ENCODE assay signal across 1 cellular context in the genomic region with DNA sequence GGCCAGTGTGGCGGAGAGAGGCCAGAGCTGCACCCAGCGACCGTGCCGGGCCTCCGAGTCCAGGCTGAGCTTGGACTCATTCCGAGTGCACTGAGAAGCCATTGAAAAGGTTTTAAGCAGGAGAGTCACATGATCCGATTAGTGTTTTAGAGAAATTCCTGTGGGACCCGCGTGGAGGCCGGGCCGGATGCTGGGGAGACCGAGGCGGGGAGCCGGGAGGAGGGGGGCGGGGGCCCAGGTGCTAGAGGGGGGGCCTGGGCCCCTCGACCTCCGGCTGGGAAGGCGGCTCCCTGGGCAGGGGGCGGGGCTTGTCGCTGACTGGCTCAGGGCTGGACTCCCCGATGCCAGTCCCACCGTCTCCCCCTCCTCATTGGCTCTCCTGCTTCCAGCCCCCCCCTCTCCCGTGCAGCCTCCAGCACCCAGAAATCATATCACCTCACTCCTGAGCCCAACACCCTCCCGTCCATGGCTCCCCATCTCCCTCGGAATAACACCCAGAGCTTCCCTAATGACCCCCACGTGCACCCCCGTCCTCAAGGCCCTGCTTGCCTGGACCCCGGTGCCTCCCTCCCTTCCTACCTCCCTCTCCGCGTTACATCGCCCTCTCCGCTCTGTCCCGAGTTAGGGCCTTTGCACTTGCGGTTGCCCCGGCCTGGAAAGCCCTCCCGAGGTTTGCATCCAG.
TF ChIP-seq lines count a peak whose summit lies in the region.

No MANE protein-coding gene starts in this region.

TF ChIP-seq in HepG2, 621 proteins besides CTCF, POLR2A, EP300 and RAD21 (continued from another document and continues in another):
- TF ChIP-seq MIXL1 (CRISPR knock-in tag; IDR thresholded peaks at IDR 0.05), result no peak
- peak; percentile 37; the same call in 1 of the 2 replicates for TF ChIP-seq HIVEP1 (CRISPR knock-in tag; IDR thresholded peaks at IDR 0.05)
- TF ChIP-seq, protein P1, sequence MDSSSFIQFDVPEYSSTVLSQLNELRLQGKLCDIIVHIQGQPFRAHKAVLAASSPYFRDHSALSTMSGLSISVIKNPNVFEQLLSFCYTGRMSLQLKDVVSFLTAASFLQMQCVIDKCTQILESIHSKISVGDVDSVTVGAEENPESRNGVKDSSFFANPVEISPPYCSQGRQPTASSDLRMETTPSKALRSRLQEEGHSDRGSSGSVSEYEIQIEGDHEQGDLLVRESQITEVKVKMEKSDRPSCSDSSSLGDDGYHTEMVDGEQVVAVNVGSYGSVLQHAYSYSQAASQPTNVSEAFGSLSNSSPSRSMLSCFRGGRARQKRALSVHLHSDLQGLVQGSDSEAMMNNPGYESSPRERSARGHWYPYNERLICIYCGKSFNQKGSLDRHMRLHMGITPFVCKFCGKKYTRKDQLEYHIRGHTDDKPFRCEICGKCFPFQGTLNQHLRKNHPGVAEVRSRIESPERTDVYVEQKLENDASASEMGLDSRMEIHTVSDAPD (CRISPR knock-in tag; IDR thresholded peaks at IDR 0.05), result no peak
- TF ChIP-seq, protein P2, sequence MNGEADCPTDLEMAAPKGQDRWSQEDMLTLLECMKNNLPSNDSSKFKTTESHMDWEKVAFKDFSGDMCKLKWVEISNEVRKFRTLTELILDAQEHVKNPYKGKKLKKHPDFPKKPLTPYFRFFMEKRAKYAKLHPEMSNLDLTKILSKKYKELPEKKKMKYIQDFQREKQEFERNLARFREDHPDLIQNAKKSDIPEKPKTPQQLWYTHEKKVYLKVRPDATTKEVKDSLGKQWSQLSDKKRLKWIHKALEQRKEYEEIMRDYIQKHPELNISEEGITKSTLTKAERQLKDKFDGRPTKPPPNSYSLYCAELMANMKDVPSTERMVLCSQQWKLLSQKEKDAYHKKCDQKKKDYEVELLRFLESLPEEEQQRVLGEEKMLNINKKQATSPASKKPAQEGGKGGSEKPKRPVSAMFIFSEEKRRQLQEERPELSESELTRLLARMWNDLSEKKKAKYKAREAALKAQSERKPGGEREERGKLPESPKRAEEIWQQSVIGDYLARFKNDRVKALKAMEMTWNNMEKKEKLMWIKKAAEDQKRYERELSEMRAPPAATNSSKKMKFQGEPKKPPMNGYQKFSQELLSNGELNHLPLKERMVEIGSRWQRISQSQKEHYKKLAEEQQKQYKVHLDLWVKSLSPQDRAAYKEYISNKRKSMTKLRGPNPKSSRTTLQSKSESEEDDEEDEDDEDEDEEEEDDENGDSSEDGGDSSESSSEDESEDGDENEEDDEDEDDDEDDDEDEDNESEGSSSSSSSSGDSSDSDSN (CRISPR knock-in tag; IDR thresholded peaks at IDR 0.05), result peak; percentile 61
- TF ChIP-seq, protein P3, sequence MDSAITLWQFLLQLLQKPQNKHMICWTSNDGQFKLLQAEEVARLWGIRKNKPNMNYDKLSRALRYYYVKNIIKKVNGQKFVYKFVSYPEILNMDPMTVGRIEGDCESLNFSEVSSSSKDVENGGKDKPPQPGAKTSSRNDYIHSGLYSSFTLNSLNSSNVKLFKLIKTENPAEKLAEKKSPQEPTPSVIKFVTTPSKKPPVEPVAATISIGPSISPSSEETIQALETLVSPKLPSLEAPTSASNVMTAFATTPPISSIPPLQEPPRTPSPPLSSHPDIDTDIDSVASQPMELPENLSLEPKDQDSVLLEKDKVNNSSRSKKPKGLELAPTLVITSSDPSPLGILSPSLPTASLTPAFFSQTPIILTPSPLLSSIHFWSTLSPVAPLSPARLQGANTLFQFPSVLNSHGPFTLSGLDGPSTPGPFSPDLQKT (CRISPR knock-in tag; IDR thresholded peaks at IDR 0.05; ENCODE audit: borderline replicate concordance), result no peak
- TF ChIP-seq IKZF1 (IDR thresholded peaks at IDR 0.05), result no peak
- no peak for TF ChIP-seq ELF4 (CRISPR knock-in tag; IDR thresholded peaks at IDR 0.05; ENCODE audit: borderline replicate concordance)
- no peak for TF ChIP-seq ZNF850 (CRISPR knock-in tag; conservative IDR thresholded peaks at IDR 0.05)
- TF ChIP-seq HOXA5 (CRISPR knock-in tag; IDR thresholded peaks at IDR 0.05), result no peak
- no peak for TF ChIP-seq NR2F6 (IDR thresholded peaks at IDR 0.05)
- TF ChIP-seq NR2F6 (CRISPR knock-in tag; IDR thresholded peaks at IDR 0.05), result no peak
- no peak for TF ChIP-seq RARA (CRISPR knock-in tag; IDR thresholded peaks at IDR 0.05)
- TF ChIP-seq FOXP1 (IDR thresholded peaks at IDR 0.05), result no peak
- no peak for TF ChIP-seq FOXP1 (CRISPR knock-in tag; IDR thresholded peaks at IDR 0.05)
- TF ChIP-seq NPAS2 (CRISPR knock-in tag; IDR thresholded peaks at IDR 0.05; ENCODE audit: borderline replicate concordance), result no peak
- TF ChIP-seq CREM (IDR thresholded peaks at IDR 0.05), result no peak
- no peak for TF ChIP-seq CREM (CRISPR knock-in tag; IDR thresholded peaks at IDR 0.05)
- TF ChIP-seq, protein P4, sequence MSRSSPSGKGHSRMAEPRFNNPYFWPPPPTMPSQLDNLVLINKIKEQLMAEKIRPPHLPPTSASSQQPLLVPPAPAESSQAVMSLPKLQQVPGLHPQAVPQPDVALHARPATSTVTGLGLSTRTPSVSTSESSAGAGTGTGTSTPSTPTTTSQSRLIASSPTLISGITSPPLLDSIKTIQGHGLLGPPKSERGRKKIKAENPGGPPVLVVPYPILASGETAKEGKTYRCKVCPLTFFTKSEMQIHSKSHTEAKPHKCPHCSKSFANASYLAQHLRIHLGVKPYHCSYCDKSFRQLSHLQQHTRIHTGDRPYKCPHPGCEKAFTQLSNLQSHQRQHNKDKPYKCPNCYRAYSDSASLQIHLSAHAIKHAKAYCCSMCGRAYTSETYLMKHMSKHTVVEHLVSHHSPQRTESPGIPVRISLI (CRISPR knock-in tag; IDR thresholded peaks at IDR 0.05; ENCODE audit: borderline replicate concordance), result no peak
- TF ChIP-seq, protein P5, sequence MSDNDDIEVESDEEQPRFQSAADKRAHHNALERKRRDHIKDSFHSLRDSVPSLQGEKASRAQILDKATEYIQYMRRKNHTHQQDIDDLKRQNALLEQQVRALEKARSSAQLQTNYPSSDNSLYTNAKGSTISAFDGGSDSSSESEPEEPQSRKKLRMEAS (IDR thresholded peaks at IDR 0.05), result no peak
- TF ChIP-seq TBX3 (IDR thresholded peaks at IDR 0.05; ENCODE audit: borderline replicate concordance), result no peak
- TF ChIP-seq ZBTB3 (CRISPR knock-in tag; IDR thresholded peaks at IDR 0.05; ENCODE audit: borderline replicate concordance, low read depth), result no peak
- TF ChIP-seq ZNF883 (CRISPR knock-in tag; IDR thresholded peaks at IDR 0.05; ENCODE audit: not compliant biosample characterization), result no peak
- TF ChIP-seq TBP (CRISPR knock-in tag; IDR thresholded peaks at IDR 0.05), result no peak
- TF ChIP-seq SSRP1 (CRISPR knock-in tag; IDR thresholded peaks at IDR 0.05), result no peak
- TF ChIP-seq GATAD2A (CRISPR knock-in tag; IDR thresholded peaks at IDR 0.05), result no peak
- TF ChIP-seq, protein P6, sequence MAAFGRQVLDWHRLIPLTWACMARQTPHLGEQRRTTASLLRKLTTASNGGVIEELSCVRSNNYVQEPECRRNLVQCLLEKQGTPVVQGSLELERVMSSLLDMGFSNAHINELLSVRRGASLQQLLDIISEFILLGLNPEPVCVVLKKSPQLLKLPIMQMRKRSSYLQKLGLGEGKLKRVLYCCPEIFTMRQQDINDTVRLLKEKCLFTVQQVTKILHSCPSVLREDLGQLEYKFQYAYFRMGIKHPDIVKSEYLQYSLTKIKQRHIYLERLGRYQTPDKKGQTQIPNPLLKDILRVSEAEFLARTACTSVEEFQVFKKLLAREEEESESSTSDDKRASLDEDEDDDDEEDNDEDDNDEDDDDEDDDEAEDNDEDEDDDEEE (CRISPR knock-in tag; IDR thresholded peaks at IDR 0.05), result no peak
- TF ChIP-seq MEIS2 (CRISPR knock-in tag; IDR thresholded peaks at IDR 0.05), result no peak
- TF ChIP-seq, protein P7, sequence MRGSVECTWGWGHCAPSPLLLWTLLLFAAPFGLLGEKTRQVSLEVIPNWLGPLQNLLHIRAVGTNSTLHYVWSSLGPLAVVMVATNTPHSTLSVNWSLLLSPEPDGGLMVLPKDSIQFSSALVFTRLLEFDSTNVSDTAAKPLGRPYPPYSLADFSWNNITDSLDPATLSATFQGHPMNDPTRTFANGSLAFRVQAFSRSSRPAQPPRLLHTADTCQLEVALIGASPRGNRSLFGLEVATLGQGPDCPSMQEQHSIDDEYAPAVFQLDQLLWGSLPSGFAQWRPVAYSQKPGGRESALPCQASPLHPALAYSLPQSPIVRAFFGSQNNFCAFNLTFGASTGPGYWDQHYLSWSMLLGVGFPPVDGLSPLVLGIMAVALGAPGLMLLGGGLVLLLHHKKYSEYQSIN (CRISPR knock-in tag; IDR thresholded peaks at IDR 0.05; ENCODE audit: borderline replicate concordance), result no peak
- TF ChIP-seq KLF16 (CRISPR knock-in tag; IDR thresholded peaks at IDR 0.05), result no peak
- TF ChIP-seq, protein P8, sequence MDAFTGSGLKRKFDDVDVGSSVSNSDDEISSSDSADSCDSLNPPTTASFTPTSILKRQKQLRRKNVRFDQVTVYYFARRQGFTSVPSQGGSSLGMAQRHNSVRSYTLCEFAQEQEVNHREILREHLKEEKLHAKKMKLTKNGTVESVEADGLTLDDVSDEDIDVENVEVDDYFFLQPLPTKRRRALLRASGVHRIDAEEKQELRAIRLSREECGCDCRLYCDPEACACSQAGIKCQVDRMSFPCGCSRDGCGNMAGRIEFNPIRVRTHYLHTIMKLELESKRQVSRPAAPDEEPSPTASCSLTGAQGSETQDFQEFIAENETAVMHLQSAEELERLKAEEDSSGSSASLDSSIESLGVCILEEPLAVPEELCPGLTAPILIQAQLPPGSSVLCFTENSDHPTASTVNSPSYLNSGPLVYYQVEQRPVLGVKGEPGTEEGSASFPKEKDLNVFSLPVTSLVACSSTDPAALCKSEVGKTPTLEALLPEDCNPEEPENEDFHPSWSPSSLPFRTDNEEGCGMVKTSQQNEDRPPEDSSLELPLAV (CRISPR knock-in tag; conservative IDR thresholded peaks at IDR 0.05; ENCODE audit: low read depth), result no peak
- TF ChIP-seq HNRNPK (IDR thresholded peaks at IDR 0.05; ENCODE audit: low read depth, low read length, poor library complexity, severe bottlenecking), result peak; percentile 14
- no peak for TF ChIP-seq ZNF101 (CRISPR knock-in tag; IDR thresholded peaks at IDR 0.05; ENCODE audit: borderline replicate concordance, low read depth)
- no peak for TF ChIP-seq SIX1 (CRISPR knock-in tag; IDR thresholded peaks at IDR 0.05; ENCODE audit: borderline replicate concordance)
- TF ChIP-seq TARDBP (CRISPR knock-in tag; IDR thresholded peaks at IDR 0.05), result 0 out of 2 replicates have a peak, but pooled peaks have one; percentile 28
- no peak for TF ChIP-seq PRMT3 (CRISPR knock-in tag; IDR thresholded peaks at IDR 0.05; ENCODE audit: borderline replicate concordance, low read depth)
- TF ChIP-seq, protein P9, sequence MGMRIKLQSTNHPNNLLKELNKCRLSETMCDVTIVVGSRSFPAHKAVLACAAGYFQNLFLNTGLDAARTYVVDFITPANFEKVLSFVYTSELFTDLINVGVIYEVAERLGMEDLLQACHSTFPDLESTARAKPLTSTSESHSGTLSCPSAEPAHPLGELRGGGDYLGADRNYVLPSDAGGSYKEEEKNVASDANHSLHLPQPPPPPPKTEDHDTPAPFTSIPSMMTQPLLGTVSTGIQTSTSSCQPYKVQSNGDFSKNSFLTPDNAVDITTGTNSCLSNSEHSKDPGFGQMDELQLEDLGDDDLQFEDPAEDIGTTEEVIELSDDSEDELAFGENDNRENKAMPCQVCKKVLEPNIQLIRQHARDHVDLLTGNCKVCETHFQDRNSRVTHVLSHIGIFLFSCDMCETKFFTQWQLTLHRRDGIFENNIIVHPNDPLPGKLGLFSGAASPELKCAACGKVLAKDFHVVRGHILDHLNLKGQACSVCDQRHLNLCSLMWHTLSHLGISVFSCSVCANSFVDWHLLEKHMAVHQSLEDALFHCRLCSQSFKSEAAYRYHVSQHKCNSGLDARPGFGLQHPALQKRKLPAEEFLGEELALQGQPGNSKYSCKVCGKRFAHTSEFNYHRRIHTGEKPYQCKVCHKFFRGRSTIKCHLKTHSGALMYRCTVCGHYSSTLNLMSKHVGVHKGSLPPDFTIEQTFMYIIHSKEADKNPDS (CRISPR knock-in tag; IDR thresholded peaks at IDR 0.05), result no peak
- no peak for TF ChIP-seq STAG1 (CRISPR knock-in tag; IDR thresholded peaks at IDR 0.05)
- no peak for TF ChIP-seq PHF5A (CRISPR knock-in tag; IDR thresholded peaks at IDR 0.05; ENCODE audit: low read depth, unreplicated experiment)
- no peak for TF ChIP-seq CENPX (CRISPR knock-in tag; IDR thresholded peaks at IDR 0.05)
- no peak for TF ChIP-seq ZNF263 (CRISPR knock-in tag; IDR thresholded peaks at IDR 0.05)
- TF ChIP-seq, protein P10, sequence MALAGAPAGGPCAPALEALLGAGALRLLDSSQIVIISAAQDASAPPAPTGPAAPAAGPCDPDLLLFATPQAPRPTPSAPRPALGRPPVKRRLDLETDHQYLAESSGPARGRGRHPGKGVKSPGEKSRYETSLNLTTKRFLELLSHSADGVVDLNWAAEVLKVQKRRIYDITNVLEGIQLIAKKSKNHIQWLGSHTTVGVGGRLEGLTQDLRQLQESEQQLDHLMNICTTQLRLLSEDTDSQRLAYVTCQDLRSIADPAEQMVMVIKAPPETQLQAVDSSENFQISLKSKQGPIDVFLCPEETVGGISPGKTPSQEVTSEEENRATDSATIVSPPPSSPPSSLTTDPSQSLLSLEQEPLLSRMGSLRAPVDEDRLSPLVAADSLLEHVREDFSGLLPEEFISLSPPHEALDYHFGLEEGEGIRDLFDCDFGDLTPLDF (CRISPR knock-in tag; IDR thresholded peaks at IDR 0.05), result no peak
- TF ChIP-seq, protein P11, sequence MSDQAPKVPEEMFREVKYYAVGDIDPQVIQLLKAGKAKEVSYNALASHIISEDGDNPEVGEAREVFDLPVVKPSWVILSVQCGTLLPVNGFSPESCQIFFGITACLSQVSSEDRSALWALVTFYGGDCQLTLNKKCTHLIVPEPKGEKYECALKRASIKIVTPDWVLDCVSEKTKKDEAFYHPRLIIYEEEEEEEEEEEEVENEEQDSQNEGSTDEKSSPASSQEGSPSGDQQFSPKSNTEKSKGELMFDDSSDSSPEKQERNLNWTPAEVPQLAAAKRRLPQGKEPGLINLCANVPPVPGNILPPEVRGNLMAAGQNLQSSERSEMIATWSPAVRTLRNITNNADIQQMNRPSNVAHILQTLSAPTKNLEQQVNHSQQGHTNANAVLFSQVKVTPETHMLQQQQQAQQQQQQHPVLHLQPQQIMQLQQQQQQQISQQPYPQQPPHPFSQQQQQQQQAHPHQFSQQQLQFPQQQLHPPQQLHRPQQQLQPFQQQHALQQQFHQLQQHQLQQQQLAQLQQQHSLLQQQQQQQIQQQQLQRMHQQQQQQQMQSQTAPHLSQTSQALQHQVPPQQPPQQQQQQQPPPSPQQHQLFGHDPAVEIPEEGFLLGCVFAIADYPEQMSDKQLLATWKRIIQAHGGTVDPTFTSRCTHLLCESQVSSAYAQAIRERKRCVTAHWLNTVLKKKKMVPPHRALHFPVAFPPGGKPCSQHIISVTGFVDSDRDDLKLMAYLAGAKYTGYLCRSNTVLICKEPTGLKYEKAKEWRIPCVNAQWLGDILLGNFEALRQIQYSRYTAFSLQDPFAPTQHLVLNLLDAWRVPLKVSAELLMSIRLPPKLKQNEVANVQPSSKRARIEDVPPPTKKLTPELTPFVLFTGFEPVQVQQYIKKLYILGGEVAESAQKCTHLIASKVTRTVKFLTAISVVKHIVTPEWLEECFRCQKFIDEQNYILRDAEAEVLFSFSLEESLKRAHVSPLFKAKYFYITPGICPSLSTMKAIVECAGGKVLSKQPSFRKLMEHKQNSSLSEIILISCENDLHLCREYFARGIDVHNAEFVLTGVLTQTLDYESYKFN (CRISPR knock-in tag; conservative IDR thresholded peaks at IDR 0.05), result peak; percentile 41
- no peak for TF ChIP-seq ZBTB7B (CRISPR knock-in tag; IDR thresholded peaks at IDR 0.05)
- TF ChIP-seq, protein P12, sequence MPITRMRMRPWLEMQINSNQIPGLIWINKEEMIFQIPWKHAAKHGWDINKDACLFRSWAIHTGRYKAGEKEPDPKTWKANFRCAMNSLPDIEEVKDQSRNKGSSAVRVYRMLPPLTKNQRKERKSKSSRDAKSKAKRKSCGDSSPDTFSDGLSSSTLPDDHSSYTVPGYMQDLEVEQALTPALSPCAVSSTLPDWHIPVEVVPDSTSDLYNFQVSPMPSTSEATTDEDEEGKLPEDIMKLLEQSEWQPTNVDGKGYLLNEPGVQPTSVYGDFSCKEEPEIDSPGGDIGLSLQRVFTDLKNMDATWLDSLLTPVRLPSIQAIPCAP (CRISPR knock-in tag; IDR thresholded peaks at IDR 0.05; ENCODE audit: low read depth), result no peak
- no peak for TF ChIP-seq MEF2D (CRISPR knock-in tag; IDR thresholded peaks at IDR 0.05)
